Comparison of ENCODE assay signal across 8 cellular contexts in the genomic region with DNA sequence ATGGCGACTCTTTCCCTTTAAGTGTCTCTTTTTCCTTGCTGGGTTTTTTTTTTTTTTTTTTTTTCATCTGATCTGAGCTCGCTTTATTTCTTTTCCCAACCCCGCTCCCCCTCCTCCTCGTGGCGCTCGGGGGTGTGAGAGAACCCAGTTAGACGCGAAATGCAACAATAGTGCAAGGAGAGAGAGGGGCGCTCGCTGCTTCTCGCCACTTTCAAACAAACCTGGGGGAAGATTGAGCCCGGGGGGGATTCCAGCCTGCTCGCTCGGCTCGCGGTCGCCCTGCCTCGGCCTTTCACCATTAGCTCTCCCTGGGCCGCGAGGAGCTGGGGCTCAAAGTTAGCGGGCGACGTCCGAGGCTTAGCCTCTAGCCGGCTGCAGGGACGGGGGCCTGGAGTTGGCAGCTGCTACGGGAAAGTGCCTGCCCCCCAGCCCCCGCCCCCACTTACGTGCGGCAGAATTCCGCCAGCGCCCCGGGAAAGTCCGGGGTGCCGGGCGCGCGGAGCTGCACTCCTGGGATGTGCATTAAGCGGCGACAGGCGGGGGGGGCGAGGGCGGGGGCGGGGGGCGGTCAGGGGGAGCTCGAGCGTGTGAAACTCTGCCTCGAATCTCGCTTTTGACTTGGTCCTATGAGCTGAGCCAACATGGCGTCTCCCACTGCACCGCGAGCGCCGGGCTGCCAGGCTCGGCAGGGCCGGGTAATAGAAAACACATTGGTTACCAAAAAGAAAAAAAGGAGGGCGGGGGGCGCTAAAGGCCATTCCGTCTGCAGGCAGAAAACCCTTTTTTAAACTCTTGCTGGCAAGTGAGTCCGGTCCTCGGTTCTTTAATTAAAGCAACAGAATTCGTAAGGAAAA. TPM values are rescaled to one million over a fixed set of nuclear protein-coding genes. Genes with fewer than 3 reads are reported as not detected.
DNase-seq lines count a peak whose midpoint lies in the region; ATAC-seq and TF ChIP-seq lines count a peak whose summit lies in the region.

No MANE protein-coding gene starts in this region.

- H3K9me3 Mint-ChIP-seq in activated CD4-positive, alpha-beta T cell treated with anti-CD3 and anti-CD28 coated beads, Interleukin-2, amount 10 ng/mL, durations not matched to agents 7 days and 5 days: peaks cover 3% of the 10 kb centered on the region
- peaks cover 3% of the 10 kb centered on the region for H3K9me3 Mint-ChIP-seq in activated CD4-positive, alpha-beta T cell treated with anti-CD3 and anti-CD28 coated beads for 36 hours (ENCODE audit: low read depth)
- H3K9me3 Mint-ChIP-seq in osteocyte (ENCODE audit: unreplicated experiment): no peaks in the 10 kb centered on the region
- no peaks in the 10 kb centered on the region for H3K9me3 Mint-ChIP-seq in activated CD8-positive, alpha-beta T cell treated with anti-CD3 and anti-CD28 coated beads, Interleukin-2, amount 10 ng/mL, durations not matched to agents 7 days and 5 days (ENCODE audit: insufficient read depth)
- H3K9me3 Mint-ChIP-seq in immature natural killer cell: peaks cover 3 to 51% (median 13%) of the 10 kb centered on the region in 6 donors

- no peak for DNase-seq in activated CD4-positive, alpha-beta T cell treated with anti-CD3 and anti-CD28 coated beads, Interleukin-2, amount 10 ng/mL, durations not matched to agents 7 days and 5 days
- DNase-seq in activated CD4-positive, alpha-beta T cell treated with anti-CD3 and anti-CD28 coated beads for 36 hours: no peak
- peak; percentile 75 for DNase-seq in foreskin melanocyte
- DNase-seq in osteocyte (ENCODE audit: extremely low spot score, unreplicated experiment): no peak
- DNase-seq in activated CD8-positive, alpha-beta T cell treated with anti-CD3 and anti-CD28 coated beads, Interleukin-2, amount 10 ng/mL, durations not matched to agents 7 days and 5 days: no peak
- DNase-seq in immature natural killer cell: no peak

- no peak for TF ChIP-seq CTCF in osteocyte (IDR thresholded peaks at IDR 0.05)

- peaks cover 5% of the 10 kb centered on the region for H3K36me3 Mint-ChIP-seq in activated CD4-positive, alpha-beta T cell treated with anti-CD3 and anti-CD28 coated beads, Interleukin-2, amount 10 ng/mL, durations not matched to agents 7 days and 5 days (ENCODE audit: low read depth)
- H3K36me3 Mint-ChIP-seq in activated CD4-positive, alpha-beta T cell treated with anti-CD3 and anti-CD28 coated beads for 36 hours (ENCODE audit: low read depth): peaks cover 3% of the 10 kb centered on the region
- H3K36me3 Mint-ChIP-seq in osteocyte (ENCODE audit: unreplicated experiment): peaks cover 81% of the 10 kb centered on the region
- H3K36me3 Mint-ChIP-seq in activated CD8-positive, alpha-beta T cell treated with anti-CD3 and anti-CD28 coated beads, Interleukin-2, amount 10 ng/mL, durations not matched to agents 7 days and 5 days (ENCODE audit: low read depth): peaks cover 11% of the 10 kb centered on the region
- H3K36me3 Mint-ChIP-seq in immature natural killer cell: peaks cover 0 to 3% (median 0%) of the 10 kb centered on the region in 3 donors

- peaks cover 86% of the 10 kb centered on the region for H3K27me3 Mint-ChIP-seq in activated CD4-positive, alpha-beta T cell treated with anti-CD3 and anti-CD28 coated beads, Interleukin-2, amount 10 ng/mL, durations not matched to agents 7 days and 5 days
- peaks cover 78% of the 10 kb centered on the region for H3K27me3 Mint-ChIP-seq in activated CD4-positive, alpha-beta T cell treated with anti-CD3 and anti-CD28 coated beads for 36 hours
- H3K27me3 Mint-ChIP-seq in osteocyte (ENCODE audit: unreplicated experiment) (no peaks in the 10 kb centered on the region), immature natural killer cell (ENCODE audit: low read depth in 3 of 3) (peaks cover 53 to 74% (median 72%) of the 10 kb centered on the region in 3 donors)
- peaks cover 83% of the 10 kb centered on the region for H3K27me3 Mint-ChIP-seq in activated CD8-positive, alpha-beta T cell treated with anti-CD3 and anti-CD28 coated beads, Interleukin-2, amount 10 ng/mL, durations not matched to agents 7 days and 5 days (ENCODE audit: low read depth)

- peak overlapping the region; percentile 64 for H3K27ac Mint-ChIP-seq in activated CD4-positive, alpha-beta T cell treated with anti-CD3 and anti-CD28 coated beads, Interleukin-2, amount 10 ng/mL, durations not matched to agents 7 days and 5 days
- H3K27ac Mint-ChIP-seq in activated CD4-positive, alpha-beta T cell treated with anti-CD3 and anti-CD28 coated beads for 36 hours: no peak overlapping the region
- H3K27ac Mint-ChIP-seq in osteocyte (ENCODE audit: unreplicated experiment) (peak overlapping the region; percentile 96), immature natural killer cell (peak overlapping the region in 1 of 6 donors; percentile 11)
- H3K27ac Mint-ChIP-seq in activated CD8-positive, alpha-beta T cell treated with anti-CD3 and anti-CD28 coated beads, Interleukin-2, amount 10 ng/mL, durations not matched to agents 7 days and 5 days: no peak overlapping the region

- no peak for ATAC-seq in activated CD4-positive, alpha-beta T cell treated with anti-CD3 and anti-CD28 coated beads for 36 hours
- ATAC-seq in SK-N-SH treated with all-trans-retinoic acid at 6 μM for 48 hours (peak; percentile 76), HG03342 (IDR thresholded peaks at IDR 0.05; ENCODE audit: unreplicated experiment) (no peak)
- no peak for ATAC-seq in activated CD8-positive, alpha-beta T cell treated with anti-CD3 and anti-CD28 coated beads, Interleukin-2, amount 10 ng/mL, durations not matched to agents 7 days and 5 days

- POLR2A ChIA-PET in activated CD4-positive, alpha-beta T cell treated with anti-CD3 and anti-CD28 coated beads, Interleukin-2, amount 10 ng/mL, durations not matched to agents 7 days and 5 days (lab: Charles Lee): no interaction called here
- POLR2A ChIA-PET in activated CD4-positive, alpha-beta T cell treated with anti-CD3 and anti-CD28 coated beads for 36 hours (lab: Charles Lee): no interaction called here
- POLR2A ChIA-PET in activated CD8-positive, alpha-beta T cell treated with anti-CD3 and anti-CD28 coated beads, Interleukin-2, amount 10 ng/mL, durations not matched to agents 7 days and 5 days (lab: Charles Lee): no interaction called here

- H3K4me3 Mint-ChIP-seq in activated CD4-positive, alpha-beta T cell treated with anti-CD3 and anti-CD28 coated beads, Interleukin-2, amount 10 ng/mL, durations not matched to agents 7 days and 5 days: no peak overlapping the region
- H3K4me3 Mint-ChIP-seq in activated CD4-positive, alpha-beta T cell treated with anti-CD3 and anti-CD28 coated beads for 36 hours: no peak overlapping the region
- H3K4me3 Mint-ChIP-seq in osteocyte (ENCODE audit: unreplicated experiment) (peak overlapping the region; percentile 99), immature natural killer cell (peak overlapping the region in 2 of 5 donors; percentile 40 to 46)
- H3K4me3 Mint-ChIP-seq in activated CD8-positive, alpha-beta T cell treated with anti-CD3 and anti-CD28 coated beads, Interleukin-2, amount 10 ng/mL, durations not matched to agents 7 days and 5 days: no peak overlapping the region

- CTCF ChIA-PET in activated CD4-positive, alpha-beta T cell treated with anti-CD3 and anti-CD28 coated beads, Interleukin-2, amount 10 ng/mL, durations not matched to agents 7 days and 5 days (lab: Charles Lee): interaction anchor here (0.8 to 1.5 kb wide), 3 partner anchors 12 to 21 kb away, joined by 3 read pairs; no protein-coding TSS in a partner anchor
- CTCF ChIA-PET in activated CD4-positive, alpha-beta T cell treated with anti-CD3 and anti-CD28 coated beads for 36 hours (lab: Charles Lee): interaction anchor here (0.6 to 0.8 kb wide), 2 partner anchors 17 to 1057 kb away, joined by 3 to 4 read pairs; no protein-coding TSS in a partner anchor
- CTCF ChIA-PET in activated CD8-positive, alpha-beta T cell treated with anti-CD3 and anti-CD28 coated beads, Interleukin-2, amount 10 ng/mL, durations not matched to agents 7 days and 5 days (lab: Charles Lee): interaction anchor here (1.1 kb wide), 1 partner anchor 26 kb away, joined by 3 read pairs; no protein-coding TSS in a partner anchor

- intact Hi-C loops in activated CD4-positive, alpha-beta T cell treated with anti-CD3 and anti-CD28 coated beads for 36 hours (cut with DNase I, micrococcal nuclease): no loop called here

- no peaks in the 10 kb centered on the region for H3K4me1 Mint-ChIP-seq in activated CD4-positive, alpha-beta T cell treated with anti-CD3 and anti-CD28 coated beads, Interleukin-2, amount 10 ng/mL, durations not matched to agents 7 days and 5 days
- peaks cover 3% of the 10 kb centered on the region for H3K4me1 Mint-ChIP-seq in activated CD4-positive, alpha-beta T cell treated with anti-CD3 and anti-CD28 coated beads for 36 hours
- H3K4me1 Mint-ChIP-seq in osteocyte (ENCODE audit: unreplicated experiment) (peaks cover 45% of the 10 kb centered on the region), immature natural killer cell (peaks cover 6% of the 10 kb centered on the region in 2 donors)
- H3K4me1 Mint-ChIP-seq in activated CD8-positive, alpha-beta T cell treated with anti-CD3 and anti-CD28 coated beads, Interleukin-2, amount 10 ng/mL, durations not matched to agents 7 days and 5 days (ENCODE audit: low read depth): no peaks in the 10 kb centered on the region

TF ChIP-seq in SK-N-SH treated with all-trans-retinoic acid at 6 μM for 48 hours, 23 proteins besides CTCF, POLR2A, EP300 and RAD21:
- TF ChIP-seq, protein P1, sequence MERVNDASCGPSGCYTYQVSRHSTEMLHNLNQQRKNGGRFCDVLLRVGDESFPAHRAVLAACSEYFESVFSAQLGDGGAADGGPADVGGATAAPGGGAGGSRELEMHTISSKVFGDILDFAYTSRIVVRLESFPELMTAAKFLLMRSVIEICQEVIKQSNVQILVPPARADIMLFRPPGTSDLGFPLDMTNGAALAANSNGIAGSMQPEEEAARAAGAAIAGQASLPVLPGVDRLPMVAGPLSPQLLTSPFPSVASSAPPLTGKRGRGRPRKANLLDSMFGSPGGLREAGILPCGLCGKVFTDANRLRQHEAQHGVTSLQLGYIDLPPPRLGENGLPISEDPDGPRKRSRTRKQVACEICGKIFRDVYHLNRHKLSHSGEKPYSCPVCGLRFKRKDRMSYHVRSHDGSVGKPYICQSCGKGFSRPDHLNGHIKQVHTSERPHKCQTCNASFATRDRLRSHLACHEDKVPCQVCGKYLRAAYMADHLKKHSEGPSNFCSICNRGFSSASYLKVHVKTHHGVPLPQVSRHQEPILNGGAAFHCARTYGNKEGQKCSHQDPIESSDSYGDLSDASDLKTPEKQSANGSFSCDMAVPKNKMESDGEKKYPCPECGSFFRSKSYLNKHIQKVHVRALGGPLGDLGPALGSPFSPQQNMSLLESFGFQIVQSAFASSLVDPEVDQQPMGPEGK (CRISPR knock-in tag; IDR thresholded peaks at IDR 0.05; ENCODE audit: borderline replicate concordance): peak; percentile 67; the same call in 1 of the 2 replicates
- no peak for TF ChIP-seq ZFP30 (CRISPR knock-in tag; IDR thresholded peaks at IDR 0.05)

RNA-seq across cellular contexts. Expression of a gene that starts 10.3 kb away (rescaled TPM):
- not detected for total RNA-seq in activated CD4-positive, alpha-beta T cell treated with anti-CD3 and anti-CD28 coated beads, Interleukin-2, amount 10 ng/mL, durations not matched to agents 7 days and 5 days
- total RNA-seq in activated CD4-positive, alpha-beta T cell treated with anti-CD3 and anti-CD28 coated beads for 36 hours: not detected
- 286 and 292 TPM in 2 replicates for total RNA-seq in osteocyte
- total RNA-seq in activated CD8-positive, alpha-beta T cell treated with anti-CD3 and anti-CD28 coated beads, Interleukin-2, amount 10 ng/mL, durations not matched to agents 7 days and 5 days: not detected
- polyA plus RNA-seq in immature natural killer cell: not detected

Comparison
In these comparisons a context has a peak if more than half of its experiments do, and no peak if none do; other contexts are left out.
1. H3K27ac Mint-ChIP-seq: peak in activated CD4-positive, alpha-beta T cell treated with anti-CD3 and anti-CD28 coated beads, Interleukin-2, amount 10 ng/mL, durations not matched to agents 7 days and 5 days (single experiment) and osteocyte (single experiment); none in activated CD4-positive, alpha-beta T cell treated with anti-CD3 and anti-CD28 coated beads for 36 hours (single experiment) and activated CD8-positive, alpha-beta T cell treated with anti-CD3 and anti-CD28 coated beads, Interleukin-2, amount 10 ng/mL, durations not matched to agents 7 days and 5 days (single experiment).
2. RNA of a gene that starts 10.3 kb away (total RNA-seq): 286 to 292 TPM in osteocyte; not detected in activated CD4-positive, alpha-beta T cell treated with anti-CD3 and anti-CD28 coated beads, Interleukin-2, amount 10 ng/mL, durations not matched to agents 7 days and 5 days, not detected in activated CD4-positive, alpha-beta T cell treated with anti-CD3 and anti-CD28 coated beads for 36 hours and not detected in activated CD8-positive, alpha-beta T cell treated with anti-CD3 and anti-CD28 coated beads, Interleukin-2, amount 10 ng/mL, durations not matched to agents 7 days and 5 days; every median in the first group is over 100 times any median in the second.